37 cellular contexts compared by ENCODE assay signal in the genomic region with DNA sequence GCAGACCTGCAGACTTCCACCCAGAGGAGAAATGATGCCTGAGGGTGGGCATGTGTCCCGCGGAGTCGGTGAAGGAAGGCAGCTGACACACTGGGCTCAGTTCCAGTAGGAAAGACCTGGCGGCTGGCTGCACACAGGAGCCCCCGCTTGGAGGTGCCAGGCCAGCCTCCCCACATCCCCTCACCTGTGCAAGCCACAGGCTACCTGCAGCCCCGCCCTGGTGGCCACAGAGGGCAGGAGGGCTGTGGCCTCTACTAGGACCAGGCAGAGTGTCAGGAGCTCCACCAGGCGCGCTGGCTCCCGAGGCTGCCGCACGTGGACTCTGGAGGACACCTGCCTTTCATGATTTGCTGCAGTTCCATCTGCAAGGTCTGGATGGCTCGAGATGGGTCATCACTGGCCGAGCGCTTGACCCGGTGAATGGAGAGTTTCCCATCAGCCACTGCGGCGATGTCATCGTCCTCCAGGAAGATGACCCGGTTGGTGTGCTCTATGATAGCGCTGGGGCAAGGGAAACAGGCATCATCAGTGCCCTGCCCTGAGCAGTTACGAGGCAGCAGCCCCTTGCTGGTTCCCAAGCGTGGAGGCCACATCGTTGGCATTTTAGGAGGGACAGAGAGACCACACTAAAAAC. TPM values are rescaled to one million over a fixed set of nuclear protein-coding genes. Genes with fewer than 3 reads are reported as not detected.
"Had no signal": no experiment of that assay in that cellular context is flagged by ENCODE, and none has a peak within 500 bp of the region (broad histone marks: within the 10 kb centered on the region; RNA-seq: fewer than 3 reads in every experiment).

No MANE protein-coding gene starts in this region.

- H3K4me1 ChIP-seq: ascending aorta, Peyer's patch, SJCRH30 had no signal

- DNase-seq: activated CD4-positive, alpha-beta memory T cell treated with anti-CD3 and anti-CD28 coated beads, Interleukin-2, amount 10 ng/mL, durations not matched to agents 7 days and 5 days; activated CD4-positive, alpha-beta T cell treated with anti-CD3 and anti-CD28 coated beads for 1 hour; activated CD4-positive, alpha-beta T cell treated with anti-CD3 and anti-CD28 coated beads for 48 hours; activated CD4-positive, CD25-positive, alpha-beta regulatory T cell; activated CD8-positive, alpha-beta memory T cell treated with anti-CD3 and anti-CD28 coated beads for 24 hours; activated CD8-positive, alpha-beta memory T cell treated with anti-CD3 and anti-CD28 coated beads, Interleukin-2, amount 10 ng/mL, durations not matched to agents 7 days and 5 days; activated gamma-delta T cell; activated naive CD4-positive, alpha-beta T cell treated with Interleukin-2 at 50 U/mL for 16 hours; activated naive CD8-positive, alpha-beta T cell treated with anti-CD3 and anti-CD28 coated beads, Interleukin-2, amount 10 ng/mL, durations not matched to agents 7 days and 5 days; activated T-cell treated with anti-CD3 and anti-CD28 coated beads, Interleukin-2, amount 50 U/mL, for 1 hour; activated T-cell treated with anti-CD3 and anti-CD28 coated beads, Interleukin-2, amount 50 U/mL, for 72 hours; amygdala; NCI-H1092 treated with DMSO at 0.1 percent for 48 hours; NCI-H1417; NCI-H187 treated with DMSO at 0.1 percent for 48 hours; NCI-H2081; NCI-H2171 treated with DMSO at 0.1 percent for 48 hours; NCI-H2227 treated with DMSO at 0.1 percent for 48 hours; NCI-H446; NCI-H510A treated with DMSO at 0.1 percent for 48 hours; NCI-H526 treated with DMSO at 0.1 percent for 48 hours; NCI-H82; NK-92 treated with Interleukin-12 subunit alpha and Interleukin-12 subunit beta, amount 100 ng/mL, for 24 hours; PC-3; Peyer's patch; RPMI8226; SJCRH30; T1000; WERI-Rb-1 had no signal

- H3K27ac Mint-ChIP-seq: activated CD4-positive, alpha-beta memory T cell treated with anti-CD3 and anti-CD28 coated beads, Interleukin-2, amount 10 ng/mL, durations not matched to agents 7 days and 5 days; activated CD8-positive, alpha-beta memory T cell treated with anti-CD3 and anti-CD28 coated beads, Interleukin-2, amount 10 ng/mL, durations not matched to agents 7 days and 5 days; activated naive CD4-positive, alpha-beta T cell treated with anti-CD3 and anti-CD28 coated beads, Interleukin-2, amount 50 U/mL, for 24 hours; activated naive CD8-positive, alpha-beta T cell treated with anti-CD3 and anti-CD28 coated beads, Interleukin-2, amount 10 ng/mL, durations not matched to agents 7 days and 5 days; activated T-cell treated with anti-CD3 and anti-CD28 coated beads, Interleukin-2, amount 50 U/mL, for 72 hours; activated T-helper 17 cell treated with anti-CD3 and anti-CD28 coated beads, Interleukin-2, amount 50 U/mL, for 72 hours had no signal

- H3K36me3 Mint-ChIP-seq: activated CD8-positive, alpha-beta memory T cell treated with anti-CD3 and anti-CD28 coated beads, Interleukin-2, amount 10 ng/mL, durations not matched to agents 7 days and 5 days; activated naive CD4-positive, alpha-beta T cell treated with anti-CD3 and anti-CD28 coated beads, Interleukin-2, amount 50 U/mL, for 24 hours; activated naive CD8-positive, alpha-beta T cell treated with anti-CD3 and anti-CD28 coated beads, Interleukin-2, amount 10 ng/mL, durations not matched to agents 7 days and 5 days had no signal

- H3K27ac ChIP-seq: ascending aorta, cardiac muscle cell, Peyer's patch, SJCRH30, SK-N-MC, WERI-Rb-1 had no signal

- H3K4me3 ChIP-seq: ascending aorta, cardiac muscle cell, Peyer's patch, SJCRH30, SK-N-MC had no signal

- H3K27me3 ChIP-seq: ascending aorta, cardiac muscle cell, Peyer's patch, SJCRH30 had no signal

- H3K4me1 Mint-ChIP-seq: activated naive CD4-positive, alpha-beta T cell treated with anti-CD3 and anti-CD28 coated beads, Interleukin-2, amount 50 U/mL, for 24 hours; activated T-helper 17 cell treated with anti-CD3 and anti-CD28 coated beads, Interleukin-2, amount 50 U/mL, for 72 hours; central memory CD8-positive, alpha-beta T cell had no signal

- H3K9me3 ChIP-seq: ascending aorta, Peyer's patch, SJCRH30 had no signal

- H3K9me3 Mint-ChIP-seq: activated CD4-positive, alpha-beta memory T cell treated with anti-CD3 and anti-CD28 coated beads, Interleukin-2, amount 10 ng/mL, durations not matched to agents 7 days and 5 days; activated naive CD4-positive, alpha-beta T cell treated with anti-CD3 and anti-CD28 coated beads, Interleukin-2, amount 50 U/mL, for 24 hours; activated naive CD8-positive, alpha-beta T cell treated with anti-CD3 and anti-CD28 coated beads, Interleukin-2, amount 10 ng/mL, durations not matched to agents 7 days and 5 days; activated T-cell treated with anti-CD3 and anti-CD28 coated beads, Interleukin-2, amount 50 U/mL, for 72 hours; activated T-helper 17 cell treated with anti-CD3 and anti-CD28 coated beads, Interleukin-2, amount 50 U/mL, for 72 hours; central memory CD8-positive, alpha-beta T cell had no signal

- H3K27me3 Mint-ChIP-seq: activated CD8-positive, alpha-beta memory T cell treated with anti-CD3 and anti-CD28 coated beads, Interleukin-2, amount 10 ng/mL, durations not matched to agents 7 days and 5 days; activated naive CD4-positive, alpha-beta T cell treated with anti-CD3 and anti-CD28 coated beads, Interleukin-2, amount 50 U/mL, for 24 hours; activated naive CD8-positive, alpha-beta T cell treated with anti-CD3 and anti-CD28 coated beads, Interleukin-2, amount 10 ng/mL, durations not matched to agents 7 days and 5 days had no signal

- H3K4me3 Mint-ChIP-seq: activated CD4-positive, alpha-beta memory T cell treated with anti-CD3 and anti-CD28 coated beads, Interleukin-2, amount 10 ng/mL, durations not matched to agents 7 days and 5 days; activated CD8-positive, alpha-beta memory T cell treated with anti-CD3 and anti-CD28 coated beads, Interleukin-2, amount 10 ng/mL, durations not matched to agents 7 days and 5 days; activated naive CD4-positive, alpha-beta T cell treated with anti-CD3 and anti-CD28 coated beads, Interleukin-2, amount 50 U/mL, for 24 hours; activated naive CD8-positive, alpha-beta T cell treated with anti-CD3 and anti-CD28 coated beads, Interleukin-2, amount 10 ng/mL, durations not matched to agents 7 days and 5 days; activated T-cell treated with anti-CD3 and anti-CD28 coated beads, Interleukin-2, amount 50 U/mL, for 72 hours; activated T-helper 17 cell treated with anti-CD3 and anti-CD28 coated beads, Interleukin-2, amount 50 U/mL, for 72 hours; central memory CD8-positive, alpha-beta T cell had no signal

- ATAC-seq: activated CD8-positive, alpha-beta memory T cell treated with anti-CD3 and anti-CD28 coated beads, Interleukin-2, amount 10 ng/mL, durations not matched to agents 7 days and 5 days; activated T-cell treated with anti-CD3 and anti-CD28 coated beads, Interleukin-2, amount 50 U/mL, for 72 hours; activated T-helper 17 cell treated with anti-CD3 and anti-CD28 coated beads, Interleukin-2, amount 50 U/mL, for 72 hours; PC-3 had no signal

- H3K36me3 ChIP-seq: Peyer's patch, SJCRH30, WERI-Rb-1 had no signal

RNA-seq across cellular contexts. Expression of gene GFPT2, which starts 34.6 kb away (rescaled TPM):
- total RNA-seq: activated CD4-positive, alpha-beta memory T cell treated with anti-CD3 and anti-CD28 coated beads, Interleukin-2, amount 10 ng/mL, durations not matched to agents 7 days and 5 days; T-helper 1 cell treated with Interleukin-12 subunit alpha and Interleukin-12 subunit beta and Interleukin-4 antibody, amounts not matched to agents 30 ng/mL and 1 ng/mL, for 36 hours; T-helper 2 cell treated with Interferon-gamma antibody and Interleukin-4, amounts not matched to agents 100 ng/mL and 5 ng/mL, for 36 hours had no signal
